In genomic region chr19:655691-656090, GRCh38 we compare ENCODE assay signal across 15 cellular contexts. TPM values are rescaled to one million over a fixed set of nuclear protein-coding genes. Genes with fewer than 3 reads are reported as not detected.
A peak's percentile ranks its signal among the peaks of the same experiment; 100 is the strongest.
DNase-seq lines count a peak whose midpoint lies in the region; ATAC-seq and TF ChIP-seq lines count a peak whose summit lies in the region.
"Had no signal": no experiment of that assay in that cellular context is flagged by ENCODE, and none has a peak within 500 bp of the region (broad histone marks: within the 10 kb centered on the region; RNA-seq: fewer than 3 reads in every experiment).

No MANE protein-coding gene starts in this region.

- H3K27ac Mint-ChIP-seq in CD8-positive, alpha-beta T cell: peak overlapping the region; percentile 87

- H3K36me3 ChIP-seq in CD8-positive, alpha-beta T cell (ENCODE audit: insufficient read depth, low read length): peaks cover 40% of the 10 kb centered on the region
- peaks cover 65% of the 10 kb centered on the region for H3K36me3 ChIP-seq in effector memory CD4-positive, alpha-beta T cell (ENCODE audit: control insufficient read depth, insufficient read depth, low read length)
- H3K36me3 ChIP-seq in aorta (ENCODE audit: control insufficient read depth in 1 of 2, insufficient read depth in 2 of 2, low read length in 1 of 2): peaks cover 0 to 2% of the 10 kb centered on the region in 2 donors

- 75 to 78% methylated on average over 17 of the region's 17 CpGs for WGBS in aorta, 2 donors

- peaks cover 70% of the 10 kb centered on the region for H3K4me1 ChIP-seq in CD8-positive, alpha-beta T cell (ENCODE audit: insufficient read depth, low read length)
- H3K4me1 ChIP-seq in effector memory CD4-positive, alpha-beta T cell (ENCODE audit: control insufficient read depth, insufficient read depth, low read length, poor library complexity, severe bottlenecking): peaks cover 58% of the 10 kb centered on the region
- no peaks in the 10 kb centered on the region for H3K4me1 ChIP-seq in aorta (ENCODE audit: control insufficient read depth in 1 of 2, insufficient read depth in 2 of 2, low read length in 2 of 2)

- ATAC-seq in CD8-positive, alpha-beta T cell: no peak
- ATAC-seq in aorta (ENCODE audit: low FRiP score): no peak
- ATAC-seq: esophagus mucosa; lower lobe of right lung; stimulated activated naive B cell treated with anti-CD40 and anti-IgM and Interleukin-4, amounts not matched to agents 10 μg/mL and 1 μg/mL and 100 μg/mL, for 72 hours had no signal

- intact Hi-C loops in CD8-positive, alpha-beta T cell (cut with DNase I, micrococcal nuclease): no loop called here
- intact Hi-C loops in aorta (cut with DNase I): no loop called here

- H3K4me3 ChIP-seq in CD8-positive, alpha-beta T cell (ENCODE audit: low read depth, low read length): no peak overlapping the region
- H3K4me3 ChIP-seq in effector memory CD4-positive, alpha-beta T cell (ENCODE audit: insufficient read depth, low read depth, low read length, poor library complexity, severe bottlenecking): no peak overlapping the region
- H3K4me3 ChIP-seq in aorta (ENCODE audit: low read length in 2 of 2): no peak overlapping the region
- H3K4me3 ChIP-seq: lower lobe of right lung, MG63 had no signal

- peaks cover 46% of the 10 kb centered on the region for H3K4me1 Mint-ChIP-seq in CD8-positive, alpha-beta T cell (ENCODE audit: low read depth)

- no peak overlapping the region for H3K4me3 Mint-ChIP-seq in CD8-positive, alpha-beta T cell

- POLR2A ChIA-PET in CD8-positive, alpha-beta T cell (lab: Charles Lee): interaction anchor here (0.6 kb wide), 1 partner anchor 671 kb away, joined by 4 read pairs; no protein-coding TSS in a partner anchor

- no peak for TF ChIP-seq CTCF in CD8-positive, alpha-beta T cell (IDR thresholded peaks at IDR 0.05)

- no peaks in the 10 kb centered on the region for H3K9me3 ChIP-seq in CD8-positive, alpha-beta T cell (ENCODE audit: low read length)
- no peaks in the 10 kb centered on the region for H3K9me3 ChIP-seq in effector memory CD4-positive, alpha-beta T cell (ENCODE audit: control insufficient read depth, low read length)
- H3K9me3 ChIP-seq in aorta (ENCODE audit: control insufficient read depth, low read length): no peaks in the 10 kb centered on the region
- H3K9me3 ChIP-seq: lower lobe of right lung, MG63 had no signal

- H3K27me3 Mint-ChIP-seq in CD8-positive, alpha-beta T cell (ENCODE audit: low read depth): no peaks in the 10 kb centered on the region
- H3K27me3 Mint-ChIP-seq: stimulated activated naive B cell treated with anti-CD40 and anti-IgM and Interleukin-4, amounts not matched to agents 10 μg/mL and 1 μg/mL and 100 μg/mL, for 72 hours had no signal

- CTCF ChIA-PET in CD8-positive, alpha-beta T cell (lab: Charles Lee): interaction anchor here (1.0 kb wide), 1 partner anchor 30 kb away, joined by 3 read pairs; no protein-coding TSS in a partner anchor

- peaks cover 55% of the 10 kb centered on the region for H3K36me3 Mint-ChIP-seq in CD8-positive, alpha-beta T cell

- H3K27ac ChIP-seq in CD8-positive, alpha-beta T cell (ENCODE audit: low read depth, low read length): no peak overlapping the region
- H3K27ac ChIP-seq in effector memory CD4-positive, alpha-beta T cell (ENCODE audit: insufficient read depth, low read length, poor library complexity, severe bottlenecking): peak overlapping the region; percentile 18
- H3K27ac ChIP-seq in aorta (ENCODE audit: low read depth in 1 of 2, low read length in 2 of 2): no peak overlapping the region
- H3K27ac ChIP-seq: lower lobe of right lung had no signal

- DNase-seq in CD8-positive, alpha-beta T cell: no peak
- no peak for DNase-seq in effector memory CD4-positive, alpha-beta T cell
- no peak for DNase-seq in aorta
- no peak for DNase-seq in NOMO-1 (lab: John Stamatoyannopoulos, UW; ENCODE audit: unreplicated experiment in 2 of 2)
- DNase-seq: activated CD4-positive, alpha-beta T cell treated with anti-CD3 and anti-CD28 coated beads for 1 hour; activated effector memory CD4-positive, alpha-beta T cell treated with anti-CD3 and anti-CD28 coated beads, Interleukin-2, amount 50 U/mL, for 16 hours; AML-193; hypothalamus; lower lobe of right lung; MG63; NCI-H2227 treated with DMSO at 0.1 percent for 48 hours; posterior cingulate gyrus; stimulated activated naive B cell treated with anti-CD40 and anti-IgM and Interleukin-4, amounts not matched to agents 10 μg/mL and 1 μg/mL and 100 μg/mL, for 72 hours had no signal

- H3K9me3 Mint-ChIP-seq in CD8-positive, alpha-beta T cell: no peaks in the 10 kb centered on the region
- H3K9me3 Mint-ChIP-seq: stimulated activated naive B cell treated with anti-CD40 and anti-IgM and Interleukin-4, amounts not matched to agents 10 μg/mL and 1 μg/mL and 100 μg/mL, for 72 hours had no signal

- H3K27me3 ChIP-seq in CD8-positive, alpha-beta T cell (ENCODE audit: insufficient read depth, low read length): no peaks in the 10 kb centered on the region
- H3K27me3 ChIP-seq in effector memory CD4-positive, alpha-beta T cell (replicated peaks; ENCODE audit: control insufficient read depth, insufficient read depth, low read length, poor library complexity, severe bottlenecking): no peaks in the 10 kb centered on the region
- H3K27me3 ChIP-seq in aorta (ENCODE audit: control insufficient read depth in 1 of 2, insufficient read depth in 2 of 2, low read length in 1 of 2): no peaks in the 10 kb centered on the region
- H3K27me3 ChIP-seq: MG63 had no signal

RNA-seq across cellular contexts. Expression of gene RNF126, which starts 7.3 kb away (rescaled TPM):
- total RNA-seq in CD8-positive, alpha-beta T cell: 100 to 1,000 TPM in 1 of 2 experiments, 10 to 100 TPM in 1; 99.7 to 107 TPM
- total RNA-seq in aorta: 10 to 100 TPM; 26.7 to 26.9 TPM
- 10 to 100 TPM; 18.3 to 38.5 TPM for polyA plus RNA-seq in aorta

RNA-seq across cellular contexts. Expression of gene FGF22, which starts 16.0 kb away (rescaled TPM):
- total RNA-seq in CD8-positive, alpha-beta T cell: under 1 TPM; 0.65 to 0.97 TPM
- under 1 TPM; 0.36 to 0.45 TPM for total RNA-seq in aorta
- 1 to 10 TPM in 1 of 2 donors, under 1 TPM in 1; 0.63 to 4.8 TPM for polyA plus RNA-seq in aorta
- total RNA-seq: H4 had no signal

RNA-seq across cellular contexts. Expression of gene FSTL3, which starts 20.5 kb away (rescaled TPM):
- total RNA-seq in CD8-positive, alpha-beta T cell: 1 to 10 TPM; 1.8 to 2.4 TPM
- 100 to 1,000 TPM; 116 to 134 TPM for total RNA-seq in aorta
- polyA plus RNA-seq in aorta: 10 to 100 TPM; 40.6 to 80.1 TPM

RNA-seq across cellular contexts. Expression of gene POLRMT, which starts 22.4 kb away (rescaled TPM):
- total RNA-seq in CD8-positive, alpha-beta T cell: 10 to 100 TPM; 48.6 to 53.7 TPM
- 10 to 100 TPM; 19.9 to 33.3 TPM for total RNA-seq in aorta
- polyA plus RNA-seq in aorta: 10 to 100 TPM; 10.1 to 76.6 TPM

RNA-seq across cellular contexts. Expression of gene PRSS57, which starts 39.6 kb away (rescaled TPM):
- not detected for total RNA-seq in CD8-positive, alpha-beta T cell
- total RNA-seq in aorta: not detected
- polyA plus RNA-seq in aorta: not detected
- total RNA-seq: esophagus mucosa, H4, lower lobe of right lung had no signal

Comparison
In these comparisons a context has a peak if more than half of its experiments do, and no peak if none do; other contexts are left out.
1. RNA of gene FSTL3, which starts 20.5 kb away (total RNA-seq): 116 to 134 TPM in aorta; 1.8 to 2.4 TPM in CD8-positive, alpha-beta T cell; every median in the first group is over 10 times any median in the second.